ENCODE assay signal across 1 cellular context in the genomic region with DNA sequence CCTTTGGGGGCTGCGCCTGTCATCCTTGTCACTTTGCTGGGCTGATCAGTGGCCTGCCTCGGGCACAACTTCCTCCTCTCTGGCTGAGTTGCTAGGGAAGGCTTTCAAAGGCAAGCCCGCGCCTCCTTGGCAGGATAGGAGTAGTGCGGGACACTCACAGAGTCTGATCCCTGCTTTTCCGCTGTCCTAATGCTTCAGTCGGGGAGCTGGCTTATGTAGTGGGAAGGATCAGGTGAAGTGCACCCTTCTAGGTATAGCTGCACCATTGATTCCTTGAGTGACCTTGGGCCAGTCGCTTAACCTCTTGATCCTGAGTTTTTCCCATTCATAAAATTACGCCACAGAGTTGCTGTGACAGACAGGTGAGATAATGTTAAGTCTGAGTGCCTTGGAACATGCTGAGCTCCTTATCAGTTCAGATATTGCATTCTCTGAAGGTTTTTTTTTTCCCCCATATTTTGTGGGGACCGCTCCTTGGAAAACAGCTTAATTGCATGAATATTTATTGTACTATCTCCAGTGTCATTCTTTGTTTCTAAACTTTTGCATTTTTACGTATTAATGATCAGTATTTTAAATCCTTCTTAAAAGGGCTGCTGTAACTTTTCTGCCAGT.
A peak's percentile ranks its signal among the peaks of the same experiment; 100 is the strongest.
TF ChIP-seq lines count a peak whose summit lies in the region.

No MANE protein-coding gene starts in this region.

TF ChIP-seq in HEK293, 187 proteins besides CTCF, POLR2A, EP300 and RAD21 (continued from another document):
- TF ChIP-seq, protein P1, sequence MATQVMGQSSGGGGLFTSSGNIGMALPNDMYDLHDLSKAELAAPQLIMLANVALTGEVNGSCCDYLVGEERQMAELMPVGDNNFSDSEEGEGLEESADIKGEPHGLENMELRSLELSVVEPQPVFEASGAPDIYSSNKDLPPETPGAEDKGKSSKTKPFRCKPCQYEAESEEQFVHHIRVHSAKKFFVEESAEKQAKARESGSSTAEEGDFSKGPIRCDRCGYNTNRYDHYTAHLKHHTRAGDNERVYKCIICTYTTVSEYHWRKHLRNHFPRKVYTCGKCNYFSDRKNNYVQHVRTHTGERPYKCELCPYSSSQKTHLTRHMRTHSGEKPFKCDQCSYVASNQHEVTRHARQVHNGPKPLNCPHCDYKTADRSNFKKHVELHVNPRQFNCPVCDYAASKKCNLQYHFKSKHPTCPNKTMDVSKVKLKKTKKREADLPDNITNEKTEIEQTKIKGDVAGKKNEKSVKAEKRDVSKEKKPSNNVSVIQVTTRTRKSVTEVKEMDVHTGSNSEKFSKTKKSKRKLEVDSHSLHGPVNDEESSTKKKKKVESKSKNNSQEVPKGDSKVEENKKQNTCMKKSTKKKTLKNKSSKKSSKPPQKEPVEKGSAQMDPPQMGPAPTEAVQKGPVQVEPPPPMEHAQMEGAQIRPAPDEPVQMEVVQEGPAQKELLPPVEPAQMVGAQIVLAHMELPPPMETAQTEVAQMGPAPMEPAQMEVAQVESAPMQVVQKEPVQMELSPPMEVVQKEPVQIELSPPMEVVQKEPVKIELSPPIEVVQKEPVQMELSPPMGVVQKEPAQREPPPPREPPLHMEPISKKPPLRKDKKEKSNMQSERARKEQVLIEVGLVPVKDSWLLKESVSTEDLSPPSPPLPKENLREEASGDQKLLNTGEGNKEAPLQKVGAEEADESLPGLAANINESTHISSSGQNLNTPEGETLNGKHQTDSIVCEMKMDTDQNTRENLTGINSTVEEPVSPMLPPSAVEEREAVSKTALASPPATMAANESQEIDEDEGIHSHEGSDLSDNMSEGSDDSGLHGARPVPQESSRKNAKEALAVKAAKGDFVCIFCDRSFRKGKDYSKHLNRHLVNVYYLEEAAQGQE (tag by site-specific recombination; IDR thresholded peaks at IDR 0.05), result no peak
- TF ChIP-seq ZBTB48 (tag by site-specific recombination; IDR thresholded peaks at IDR 0.05), result 0 out of 2 replicates have a peak, but pooled peaks have one; percentile 22
- TF ChIP-seq, protein P2, sequence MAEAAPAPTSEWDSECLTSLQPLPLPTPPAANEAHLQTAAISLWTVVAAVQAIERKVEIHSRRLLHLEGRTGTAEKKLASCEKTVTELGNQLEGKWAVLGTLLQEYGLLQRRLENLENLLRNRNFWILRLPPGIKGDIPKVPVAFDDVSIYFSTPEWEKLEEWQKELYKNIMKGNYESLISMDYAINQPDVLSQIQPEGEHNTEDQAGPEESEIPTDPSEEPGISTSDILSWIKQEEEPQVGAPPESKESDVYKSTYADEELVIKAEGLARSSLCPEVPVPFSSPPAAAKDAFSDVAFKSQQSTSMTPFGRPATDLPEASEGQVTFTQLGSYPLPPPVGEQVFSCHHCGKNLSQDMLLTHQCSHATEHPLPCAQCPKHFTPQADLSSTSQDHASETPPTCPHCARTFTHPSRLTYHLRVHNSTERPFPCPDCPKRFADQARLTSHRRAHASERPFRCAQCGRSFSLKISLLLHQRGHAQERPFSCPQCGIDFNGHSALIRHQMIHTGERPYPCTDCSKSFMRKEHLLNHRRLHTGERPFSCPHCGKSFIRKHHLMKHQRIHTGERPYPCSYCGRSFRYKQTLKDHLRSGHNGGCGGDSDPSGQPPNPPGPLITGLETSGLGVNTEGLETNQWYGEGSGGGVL (tag by site-specific recombination; IDR thresholded peaks at IDR 0.05), result no peak
- TF ChIP-seq, protein P3, sequence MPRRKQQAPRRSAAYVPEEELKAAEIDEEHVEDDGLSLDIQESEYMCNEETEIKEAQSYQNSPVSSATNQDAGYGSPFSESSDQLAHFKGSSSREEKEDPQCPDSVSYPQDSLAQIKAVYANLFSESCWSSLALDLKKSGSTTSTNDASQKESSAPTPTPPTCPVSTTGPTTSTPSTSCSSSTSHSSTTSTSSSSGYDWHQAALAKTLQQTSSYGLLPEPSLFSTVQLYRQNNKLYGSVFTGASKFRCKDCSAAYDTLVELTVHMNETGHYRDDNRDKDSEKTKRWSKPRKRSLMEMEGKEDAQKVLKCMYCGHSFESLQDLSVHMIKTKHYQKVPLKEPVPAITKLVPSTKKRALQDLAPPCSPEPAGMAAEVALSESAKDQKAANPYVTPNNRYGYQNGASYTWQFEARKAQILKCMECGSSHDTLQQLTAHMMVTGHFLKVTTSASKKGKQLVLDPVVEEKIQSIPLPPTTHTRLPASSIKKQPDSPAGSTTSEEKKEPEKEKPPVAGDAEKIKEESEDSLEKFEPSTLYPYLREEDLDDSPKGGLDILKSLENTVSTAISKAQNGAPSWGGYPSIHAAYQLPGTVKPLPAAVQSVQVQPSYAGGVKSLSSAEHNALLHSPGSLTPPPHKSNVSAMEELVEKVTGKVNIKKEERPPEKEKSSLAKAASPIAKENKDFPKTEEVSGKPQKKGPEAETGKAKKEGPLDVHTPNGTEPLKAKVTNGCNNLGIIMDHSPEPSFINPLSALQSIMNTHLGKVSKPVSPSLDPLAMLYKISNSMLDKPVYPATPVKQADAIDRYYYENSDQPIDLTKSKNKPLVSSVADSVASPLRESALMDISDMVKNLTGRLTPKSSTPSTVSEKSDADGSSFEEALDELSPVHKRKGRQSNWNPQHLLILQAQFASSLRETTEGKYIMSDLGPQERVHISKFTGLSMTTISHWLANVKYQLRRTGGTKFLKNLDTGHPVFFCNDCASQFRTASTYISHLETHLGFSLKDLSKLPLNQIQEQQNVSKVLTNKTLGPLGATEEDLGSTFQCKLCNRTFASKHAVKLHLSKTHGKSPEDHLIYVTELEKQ (tag by site-specific recombination; IDR thresholded peaks at IDR 0.05; ENCODE audit: borderline replicate concordance), result no peak
- TF ChIP-seq, protein P4, sequence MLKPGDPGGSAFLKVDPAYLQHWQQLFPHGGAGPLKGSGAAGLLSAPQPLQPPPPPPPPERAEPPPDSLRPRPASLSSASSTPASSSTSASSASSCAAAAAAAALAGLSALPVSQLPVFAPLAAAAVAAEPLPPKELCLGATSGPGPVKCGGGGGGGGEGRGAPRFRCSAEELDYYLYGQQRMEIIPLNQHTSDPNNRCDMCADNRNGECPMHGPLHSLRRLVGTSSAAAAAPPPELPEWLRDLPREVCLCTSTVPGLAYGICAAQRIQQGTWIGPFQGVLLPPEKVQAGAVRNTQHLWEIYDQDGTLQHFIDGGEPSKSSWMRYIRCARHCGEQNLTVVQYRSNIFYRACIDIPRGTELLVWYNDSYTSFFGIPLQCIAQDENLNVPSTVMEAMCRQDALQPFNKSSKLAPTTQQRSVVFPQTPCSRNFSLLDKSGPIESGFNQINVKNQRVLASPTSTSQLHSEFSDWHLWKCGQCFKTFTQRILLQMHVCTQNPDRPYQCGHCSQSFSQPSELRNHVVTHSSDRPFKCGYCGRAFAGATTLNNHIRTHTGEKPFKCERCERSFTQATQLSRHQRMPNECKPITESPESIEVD (tag by site-specific recombination; IDR thresholded peaks at IDR 0.05), result 0 out of 2 replicates have a peak, but pooled peaks have one; percentile 7
